8 cellular contexts compared by ENCODE assay signal in genomic region chr11:110173775-110174644, GRCh38.
DNase-seq lines count a peak whose midpoint lies in the region; ATAC-seq and TF ChIP-seq lines count a peak whose summit lies in the region.

No MANE protein-coding gene starts in this region.

- H3K4me3 ChIP-seq in CD4-positive, CD25-positive, alpha-beta regulatory T cell (ENCODE audit: low read depth, low read length) = peak overlapping the region; percentile 46

- no peaks in the 10 kb centered on the region for H3K36me3 ChIP-seq in CD4-positive, CD25-positive, alpha-beta regulatory T cell (ENCODE audit: control insufficient read depth, insufficient read depth, low read length)

- H3K4me1 Mint-ChIP-seq in CD4-positive, CD25-positive, alpha-beta regulatory T cell = peaks cover 0 to 7% (median 6%) of the 10 kb centered on the region in 4 donors

- DNase-seq in CD4-positive, CD25-positive, alpha-beta regulatory T cell = peak; percentile 34 to 64 (median 48)
- DNase-seq in activated CD4-positive, alpha-beta T cell treated with anti-CD3 and anti-CD28 coated beads, Interleukin-2, amount 50 U/mL, for 4 hours = peak; percentile 37 to 43
- DNase-seq in effector CD8-positive, alpha-beta T cell (lab: John Stamatoyannopoulos, UW) = peak; percentile 17
- DNase-seq in lung microvascular endothelial cell (ENCODE audit: low read depth in 2 of 2) (peak; percentile 75 to 81), GF-D8 (lab: John Stamatoyannopoulos, UW) (no peak)
- peak; percentile 42 for DNase-seq in stimulated activated CD8-positive, alpha-beta memory T cell treated with anti-CD3 and anti-CD28 coated beads, Interleukin-15, amount 100 ng/mL, for 1 hour (ENCODE audit: low read depth)

- H3K27ac Mint-ChIP-seq in CD4-positive, CD25-positive, alpha-beta regulatory T cell = peak overlapping the region in 1 of 3 donors; percentile 5

- peak overlapping the region in 2 of 4 donors; percentile 44 to 68 for H3K4me3 Mint-ChIP-seq in CD4-positive, CD25-positive, alpha-beta regulatory T cell

- no peaks in the 10 kb centered on the region for H3K4me1 ChIP-seq in CD4-positive, CD25-positive, alpha-beta regulatory T cell (ENCODE audit: control insufficient read depth, insufficient read depth, low read length, poor library complexity, severe bottlenecking)

- peaks cover 16% of the 10 kb centered on the region for H3K27me3 Mint-ChIP-seq in CD4-positive, CD25-positive, alpha-beta regulatory T cell

- ATAC-seq in CD4-positive, CD25-positive, alpha-beta regulatory T cell (ENCODE audit: low read depth in 2 of 2) = peak; percentile 71 to 76
- peak; percentile 62 for ATAC-seq in GM21423 (IDR thresholded peaks at IDR 0.05; ENCODE audit: unreplicated experiment)

- peaks cover 5% of the 10 kb centered on the region for H3K27me3 ChIP-seq in CD4-positive, CD25-positive, alpha-beta regulatory T cell (ENCODE audit: control insufficient read depth, insufficient read depth, low read length)

- no peaks in the 10 kb centered on the region for H3K9me3 ChIP-seq in CD4-positive, CD25-positive, alpha-beta regulatory T cell (ENCODE audit: control insufficient read depth in 2 of 2, low read length in 2 of 2)

- no peaks in the 10 kb centered on the region for H3K36me3 Mint-ChIP-seq in CD4-positive, CD25-positive, alpha-beta regulatory T cell

- H3K9me3 Mint-ChIP-seq in CD4-positive, CD25-positive, alpha-beta regulatory T cell = peaks cover 0 to 1% (median 0%) of the 10 kb centered on the region in 7 donors

- TF ChIP-seq CTCF in LNCAP (IDR thresholded peaks at IDR 0.05) = peak; percentile 57

- H3K27ac ChIP-seq in CD4-positive, CD25-positive, alpha-beta regulatory T cell (ENCODE audit: insufficient read depth, low read length, poor library complexity, severe bottlenecking) = no peak overlapping the region
